In the genomic region with DNA sequence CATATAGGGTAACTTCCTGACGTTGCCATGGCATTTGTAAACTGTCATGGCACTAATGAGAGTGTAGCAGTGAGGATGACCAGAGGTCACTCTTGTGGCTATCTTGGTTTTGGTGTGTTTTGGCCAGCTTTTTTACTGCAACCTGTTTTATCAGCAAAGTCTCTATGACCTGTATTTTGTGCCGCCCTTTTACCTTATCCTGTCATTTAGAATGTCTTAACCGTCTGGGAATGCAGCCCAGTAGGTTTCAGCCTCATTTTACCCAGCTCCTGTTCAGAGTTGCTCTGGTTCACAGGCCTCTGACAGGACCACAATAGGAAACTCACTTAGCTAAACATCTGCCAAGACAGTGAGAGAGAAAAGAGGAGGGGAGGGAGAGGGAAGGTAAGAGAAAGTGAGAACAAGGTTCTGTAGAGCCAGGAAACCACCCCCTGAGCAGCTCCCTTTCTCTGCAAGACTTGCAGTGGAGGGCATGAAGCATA, we compare ENCODE assay signal across 15 cellular contexts.
DNase-seq lines count a peak whose midpoint lies in the region; ATAC-seq and TF ChIP-seq lines count a peak whose summit lies in the region.
"Had no signal": no experiment of that assay in that cellular context is flagged by ENCODE, and none has a peak within 500 bp of the region (broad histone marks: within the 10 kb centered on the region; RNA-seq: fewer than 3 reads in every experiment).

No MANE protein-coding gene starts in this region.

- H3K36me3 Mint-ChIP-seq in Caco-2 (ENCODE audit: insufficient read depth, unreplicated experiment) = peaks cover 6% of the 10 kb centered on the region

- no peaks in the 10 kb centered on the region for H3K36me3 ChIP-seq in Caco-2 (ENCODE audit: control insufficient read depth, insufficient read depth, low read length)
- H3K36me3 ChIP-seq in HEK293 (ENCODE audit: control insufficient read depth in 2 of 2, insufficient read depth in 1 of 2, low read length in 2 of 2) = no peaks in the 10 kb centered on the region
- H3K36me3 ChIP-seq in RWPE2 (ENCODE audit: low read depth) = no peaks in the 10 kb centered on the region

- intact Hi-C loops in Caco-2 (cut with micrococcal nuclease; ENCODE audit: unreplicated experiment) = loop anchor here (1.0 kb wide), 1 partner anchor 9 kb away; no protein-coding TSS in a partner anchor

- DNase-seq in Caco-2 (peak; percentile 62 to 63), RWPE2 (ENCODE audit: low spot score) (no peak), kidney glomerular epithelial cell (lab: John Stamatoyannopoulos, UW) (peak; percentile 69), SKM-1 (lab: John Stamatoyannopoulos, UW; ENCODE audit: unreplicated experiment) (no peak), MV-4-11 (lab: John Stamatoyannopoulos, UW) (no peak), NCI-H2107 (lab: John Stamatoyannopoulos, UW) (no peak)
- DNase-seq: activated T-cell treated with anti-CD3 and anti-CD28 coated beads, Interleukin-2, amount 50 U/mL, for 24 hours; DMS53; Karpas-422; NCI-H1930; stimulated activated CD4-positive, alpha-beta T cell treated with anti-CD3 and anti-CD28 coated beads, Interleukin-4, amount 100 ng/mL, for 24 hours; stimulated activated naive B cell treated with anti-CD40 and anti-IgM and Interleukin-4, amounts not matched to agents 10 μg/mL and 1 μg/mL and 100 μg/mL, for 72 hours had no signal

- ATAC-seq in RWPE2 (ENCODE audit: low read depth) (peak; percentile 23; the same call in 2 of the 3 replicates), GM18861 (IDR thresholded peaks at IDR 0.05; ENCODE audit: unreplicated experiment) (no peak)
- ATAC-seq: stimulated activated naive B cell treated with anti-CD40 and anti-IgM and Interleukin-4, amounts not matched to agents 10 μg/mL and 1 μg/mL and 100 μg/mL, for 72 hours had no signal

- no peaks in the 10 kb centered on the region for H3K9me3 Mint-ChIP-seq in Caco-2 (ENCODE audit: unreplicated experiment)
- H3K9me3 Mint-ChIP-seq: activated T-cell treated with anti-CD3 and anti-CD28 coated beads, Interleukin-2, amount 50 U/mL, for 24 hours had no signal

- H3K4me1 Mint-ChIP-seq in Caco-2 (ENCODE audit: low read depth, unreplicated experiment) = peaks cover 40% of the 10 kb centered on the region

- CTCF ChIA-PET in Caco-2 (lab: Charles Lee) (interaction anchor here (0.6 kb wide), 1 partner anchor 87 kb away, joined by 3 read pairs; no protein-coding TSS in a partner anchor), HEK293 (lab: Yijun Ruan, JAX) (no interaction called here)

- H3K4me3 Mint-ChIP-seq in Caco-2 (ENCODE audit: unreplicated experiment) = peak overlapping the region; percentile 21
- H3K4me3 Mint-ChIP-seq: activated T-cell treated with anti-CD3 and anti-CD28 coated beads, Interleukin-2, amount 50 U/mL, for 24 hours; stimulated activated naive B cell treated with anti-CD40 and anti-IgM and Interleukin-4, amounts not matched to agents 10 μg/mL and 1 μg/mL and 100 μg/mL, for 72 hours had no signal

- TF ChIP-seq CTCF in Caco-2 (IDR thresholded peaks at IDR 0.05; ENCODE audit: insufficient read depth in 1 of 2, low read depth in 1 of 2, low read length in 1 of 2, severe bottlenecking in 1 of 2, unreplicated experiment in 1 of 2) = no peak
- no peak for TF ChIP-seq CTCF in HEK293 (tag by site-specific recombination; IDR thresholded peaks at IDR 0.05)
- TF ChIP-seq CTCF in RWPE2 (IDR thresholded peaks at IDR 0.05; ENCODE audit: poor library complexity, severe bottlenecking) = no peak

- no TSS peak for BruUV-seq in Caco-2 (replicated peaks; lab: Mats Ljungman, UMichigan)

- no peaks in the 10 kb centered on the region for H3K9me3 ChIP-seq in Caco-2
- no peaks in the 10 kb centered on the region for H3K9me3 ChIP-seq in HEK293 (ENCODE audit: control insufficient read depth, insufficient read depth, low read depth, low read length)
- H3K9me3 ChIP-seq in RWPE2 (ENCODE audit: severe bottlenecking) = no peaks in the 10 kb centered on the region

- peak overlapping the region; percentile 89 for H3K27ac Mint-ChIP-seq in Caco-2 (ENCODE audit: unreplicated experiment)
- H3K27ac Mint-ChIP-seq: activated T-cell treated with anti-CD3 and anti-CD28 coated beads, Interleukin-2, amount 50 U/mL, for 24 hours; stimulated activated naive B cell treated with anti-CD40 and anti-IgM and Interleukin-4, amounts not matched to agents 10 μg/mL and 1 μg/mL and 100 μg/mL, for 72 hours had no signal

- peaks cover 59% of the 10 kb centered on the region for H3K4me1 ChIP-seq in Caco-2
- H3K4me1 ChIP-seq in HEK293 (ENCODE audit: control insufficient read depth, insufficient read depth, low read length) = no peaks in the 10 kb centered on the region
- peaks cover 7% of the 10 kb centered on the region for H3K4me1 ChIP-seq in RWPE2 (ENCODE audit: insufficient read depth, poor library complexity, severe bottlenecking)

- no peaks in the 10 kb centered on the region for H3K27me3 Mint-ChIP-seq in Caco-2 (ENCODE audit: insufficient read depth, unreplicated experiment)

- no peaks in the 10 kb centered on the region for H3K27me3 ChIP-seq in Caco-2 (replicated peaks; ENCODE audit: control insufficient read depth, insufficient read depth, low read length)
- no peaks in the 10 kb centered on the region for H3K27me3 ChIP-seq in RWPE2 (ENCODE audit: insufficient read depth, poor library complexity, severe bottlenecking)

- no peak overlapping the region for H3K4me3 ChIP-seq in Caco-2 (ENCODE audit: low read depth, low read length)
- H3K4me3 ChIP-seq in HEK293 (ENCODE audit: low read depth, low read length) = no peak overlapping the region
- H3K4me3 ChIP-seq in RWPE2 (ENCODE audit: severe bottlenecking) = no peak overlapping the region
- H3K4me3 ChIP-seq: coronary artery had no signal

- H3K27ac ChIP-seq in HEK293 (ENCODE audit: extremely low read depth, low read depth, low read length) (no peak overlapping the region), RWPE2 (ENCODE audit: poor library complexity, severe bottlenecking) (no peak overlapping the region)
- H3K27ac ChIP-seq: coronary artery had no signal

- POLR2A ChIA-PET in Caco-2 (lab: Charles Lee) = interaction anchor here (0.6 to 0.8 kb wide), 2 partner anchors 15 to 201 kb away, joined by 3 to 5 read pairs; no protein-coding TSS in a partner anchor
- POLR2A ChIA-PET in HEK293 (lab: Yijun Ruan, JAX) = interaction anchor here (0.8 to 2.4 kb wide), 3 partner anchors 99 to 301 kb away, joined by 4 to 11 read pairs (median 4); a partner anchor contains a TSS

TF ChIP-seq in HEK293, 187 proteins besides CTCF, POLR2A, EP300 and RAD21:
- 0 out of 2 replicates have a peak, but pooled peaks have one; percentile 12 for TF ChIP-seq PRDM1 (tag by site-specific recombination; IDR thresholded peaks at IDR 0.05)
- TF ChIP-seq, protein P1, sequence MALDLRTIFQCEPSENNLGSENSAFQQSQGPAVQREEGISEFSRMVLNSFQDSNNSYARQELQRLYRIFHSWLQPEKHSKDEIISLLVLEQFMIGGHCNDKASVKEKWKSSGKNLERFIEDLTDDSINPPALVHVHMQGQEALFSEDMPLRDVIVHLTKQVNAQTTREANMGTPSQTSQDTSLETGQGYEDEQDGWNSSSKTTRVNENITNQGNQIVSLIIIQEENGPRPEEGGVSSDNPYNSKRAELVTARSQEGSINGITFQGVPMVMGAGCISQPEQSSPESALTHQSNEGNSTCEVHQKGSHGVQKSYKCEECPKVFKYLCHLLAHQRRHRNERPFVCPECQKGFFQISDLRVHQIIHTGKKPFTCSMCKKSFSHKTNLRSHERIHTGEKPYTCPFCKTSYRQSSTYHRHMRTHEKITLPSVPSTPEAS (tag by site-specific recombination; IDR thresholded peaks at IDR 0.05) = no peak

Comparison
In these comparisons a context has a peak if more than half of its experiments do, and no peak if none do; other contexts are left out.
1. DNase-seq: peak in Caco-2 (2 of 2) and kidney glomerular epithelial cell (single experiment); none in RWPE2 (single experiment), SKM-1 (single experiment), MV-4-11 (single experiment) and NCI-H2107 (single experiment).